ENCODE assay signal across 1 cellular context in genomic region chr3:128415110-128415772, GRCh38.
TF ChIP-seq lines count a peak whose summit lies in the region.

No MANE protein-coding gene starts in this region.

TF ChIP-seq in HCT116, 20 proteins besides CTCF, POLR2A, EP300 and RAD21 (continued from another document):
- TF ChIP-seq ATF3 (IDR thresholded peaks at IDR 0.05): no peak
- TF ChIP-seq ELF1 (IDR thresholded peaks at IDR 0.05; ENCODE audit: borderline replicate concordance, low read depth): no peak
- no peak for TF ChIP-seq EZH2phosphoT487 (IDR thresholded peaks at IDR 0.05; ENCODE audit: borderline replicate concordance)
